In the genomic region with DNA sequence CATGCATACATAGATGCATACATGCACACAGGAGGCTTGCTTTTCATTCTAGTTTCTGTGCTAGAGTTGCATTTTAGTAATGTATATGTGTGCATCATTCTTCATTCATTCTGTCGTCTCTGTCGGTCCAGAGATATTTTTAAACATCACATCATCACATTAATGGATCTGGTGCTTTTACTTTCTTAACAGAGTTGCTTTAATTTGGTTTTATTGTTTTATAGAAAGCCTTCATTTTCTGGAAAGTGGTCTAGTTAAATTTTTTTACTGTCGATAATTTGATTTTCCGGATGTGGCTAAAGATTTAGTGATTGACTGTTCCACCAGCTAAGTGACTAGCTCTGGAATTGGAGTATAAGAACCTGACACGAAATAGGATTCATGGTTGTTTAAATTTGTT, we compare ENCODE assay signal across 8 cellular contexts.
"Had no signal": no experiment of that assay in that cellular context is flagged by ENCODE, and none has a peak within 500 bp of the region (broad histone marks: within the 10 kb centered on the region; RNA-seq: fewer than 3 reads in every experiment).

No MANE protein-coding gene starts in this region.

- ATAC-seq: GM23338, HCT116, K562 had no signal

- H3K9me3 ChIP-seq: HAP-1 had no signal

- H3K27ac Mint-ChIP-seq: GM23338, HFFc6 had no signal

- H3K4me3 Mint-ChIP-seq: GM23338, HFFc6 had no signal

- DNase-seq: H7, HFFc6, IMR-90, KG1 had no signal

- H2AFZ ChIP-seq: GM23338 had no signal

- H3K4me3 ChIP-seq: GM23338, HAP-1, K562 had no signal

- H3K4me2 ChIP-seq: GM23338 had no signal
